10 cellular contexts compared by ENCODE assay signal in the genomic region with DNA sequence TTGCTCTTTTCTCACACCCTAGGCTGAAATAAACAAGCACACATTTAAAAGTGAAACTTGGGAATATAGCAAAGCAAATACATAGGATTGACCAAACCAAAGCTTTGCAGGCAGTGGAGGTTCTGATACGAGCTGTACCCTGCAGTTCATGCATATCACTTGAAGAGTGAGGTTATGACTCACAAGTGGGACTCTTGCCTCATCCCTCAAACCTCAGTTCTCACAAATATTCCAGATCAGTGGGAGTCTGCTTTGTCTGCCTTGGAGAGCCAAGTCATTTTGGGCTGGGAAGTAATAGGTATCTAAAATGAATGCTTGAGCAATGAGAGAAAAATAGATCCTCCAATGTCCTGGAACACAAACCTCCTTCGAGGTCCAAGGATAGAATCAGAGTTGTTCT.
A peak's percentile ranks its signal among the peaks of the same experiment; 100 is the strongest.
DNase-seq lines count a peak whose midpoint lies in the region; TF ChIP-seq lines count a peak whose summit lies in the region.
"Had no signal": no experiment of that assay in that cellular context is flagged by ENCODE, and none has a peak within 500 bp of the region (broad histone marks: within the 10 kb centered on the region; RNA-seq: fewer than 3 reads in every experiment).

No MANE protein-coding gene starts in this region.

- no peak overlapping the region for H3K4ac ChIP-seq in mesendoderm (ENCODE audit: low read depth, low read length)

- H3K27ac ChIP-seq in mesendoderm (ENCODE audit: low read depth, low read length): no peak overlapping the region

- no peak overlapping the region for H3K18ac ChIP-seq in mesendoderm (ENCODE audit: low read length)

- TF ChIP-seq CTCF in chondrocyte (IDR thresholded peaks at IDR 0.05) (no peak), nephron progenitor cell (IDR thresholded peaks at IDR 0.05) (no peak)

- H4K8ac ChIP-seq in mesendoderm (ENCODE audit: low read depth, low read length): no peak overlapping the region

- H3K27ac Mint-ChIP-seq in chondrocyte (ENCODE audit: unreplicated experiment): peak overlapping the region; percentile 52
- H3K27ac Mint-ChIP-seq in nephron progenitor cell: no peak overlapping the region
- H3K27ac Mint-ChIP-seq: activated CD8-positive, alpha-beta memory T cell treated with anti-CD3 and anti-CD28 coated beads, Interleukin-2, amount 10 ng/mL, durations not matched to agents 7 days and 5 days had no signal

- no peak overlapping the region for H3K4me3 ChIP-seq in mesendoderm (ENCODE audit: low read length)

- H3K36me3 ChIP-seq in mesendoderm (ENCODE audit: control insufficient read depth, insufficient read depth, low read length): no peaks in the 10 kb centered on the region

- DNase-seq in AG08396 (ENCODE audit: low spot score): peak; percentile 58
- DNase-seq in HT1080 (ENCODE audit: low read depth): peak; percentile 59
- no peak for DNase-seq in chondrocyte (ENCODE audit: low spot score)
- DNase-seq in mesendoderm: peak; percentile 31
- DNase-seq in RPMI8226: no peak
- DNase-seq in UCSD-AML1 (lab: John Stamatoyannopoulos, UW; ENCODE audit: unreplicated experiment): no peak
- DNase-seq in nephron progenitor cell: no peak
- DNase-seq in NCI-H1417 treated with DMSO at 0.1 percent for 48 hours (lab: John Stamatoyannopoulos, UW): no peak
- DNase-seq: activated CD8-positive, alpha-beta memory T cell treated with anti-CD3 and anti-CD28 coated beads, Interleukin-2, amount 10 ng/mL, durations not matched to agents 7 days and 5 days; NCI-H1436 had no signal

- H2AK5ac ChIP-seq in mesendoderm (ENCODE audit: low read length): no peak overlapping the region

- no peak overlapping the region for H3K4me2 ChIP-seq in mesendoderm (ENCODE audit: low read length)

- no peak overlapping the region for H3K9ac ChIP-seq in mesendoderm (ENCODE audit: low read length)

- H3K4me1 ChIP-seq in mesendoderm (ENCODE audit: control insufficient read depth, low read depth, low read length): no peaks in the 10 kb centered on the region

- H3K4me3 Mint-ChIP-seq in chondrocyte (ENCODE audit: unreplicated experiment): no peak overlapping the region
- H3K4me3 Mint-ChIP-seq in nephron progenitor cell: no peak overlapping the region
- H3K4me3 Mint-ChIP-seq: activated CD8-positive, alpha-beta memory T cell treated with anti-CD3 and anti-CD28 coated beads, Interleukin-2, amount 10 ng/mL, durations not matched to agents 7 days and 5 days had no signal

- H3K56ac ChIP-seq in mesendoderm (ENCODE audit: low read length): no peak overlapping the region

- H3K79me1 ChIP-seq in mesendoderm (ENCODE audit: low read length): no peaks in the 10 kb centered on the region

- no peak overlapping the region for H2BK5ac ChIP-seq in mesendoderm (ENCODE audit: low read length)

- no peak overlapping the region for H4K5ac ChIP-seq in mesendoderm (ENCODE audit: low read length)

- H2BK120ac ChIP-seq in mesendoderm (ENCODE audit: low read depth, low read length): peak overlapping the region; percentile 28

- no peaks in the 10 kb centered on the region for H3K79me2 ChIP-seq in mesendoderm (ENCODE audit: control insufficient read depth, insufficient read depth, low read length)

- peaks cover 27% of the 10 kb centered on the region for H3K4me1 Mint-ChIP-seq in chondrocyte (ENCODE audit: low read depth)
- H3K4me1 Mint-ChIP-seq in nephron progenitor cell: peaks cover 10% of the 10 kb centered on the region
- H3K4me1 Mint-ChIP-seq: activated CD8-positive, alpha-beta memory T cell treated with anti-CD3 and anti-CD28 coated beads, Interleukin-2, amount 10 ng/mL, durations not matched to agents 7 days and 5 days had no signal

- no peak overlapping the region for H2BK15ac ChIP-seq in mesendoderm (replicated peaks; ENCODE audit: low read depth)

- H3K27me3 ChIP-seq in mesendoderm (ENCODE audit: insufficient read depth, low read length, poor library complexity): no peaks in the 10 kb centered on the region

- H3K9me3 Mint-ChIP-seq in chondrocyte (ENCODE audit: low read depth): peaks cover 7% of the 10 kb centered on the region
- H3K9me3 Mint-ChIP-seq in nephron progenitor cell: peaks cover 13% of the 10 kb centered on the region

- H3K23ac ChIP-seq in mesendoderm (ENCODE audit: low read length): no peak overlapping the region

- no CpG with 5 or more reads among the region's 2 CpGs for WGBS in mesendoderm (ENCODE audit: extremely low coverage, insufficient coverage, low lambda C conversion rate)

- H3K36me3 Mint-ChIP-seq in chondrocyte (ENCODE audit: low read depth) (peaks cover 7% of the 10 kb centered on the region), nephron progenitor cell (ENCODE audit: low read depth) (no peaks in the 10 kb centered on the region)
- H3K36me3 Mint-ChIP-seq: activated CD8-positive, alpha-beta memory T cell treated with anti-CD3 and anti-CD28 coated beads, Interleukin-2, amount 10 ng/mL, durations not matched to agents 7 days and 5 days had no signal

- H3K27me3 Mint-ChIP-seq in chondrocyte (ENCODE audit: low read depth): no peaks in the 10 kb centered on the region
- no peaks in the 10 kb centered on the region for H3K27me3 Mint-ChIP-seq in nephron progenitor cell (ENCODE audit: low read depth, poor library complexity)
- H3K27me3 Mint-ChIP-seq: activated CD8-positive, alpha-beta memory T cell treated with anti-CD3 and anti-CD28 coated beads, Interleukin-2, amount 10 ng/mL, durations not matched to agents 7 days and 5 days had no signal

Comparison
In these comparisons a context has a peak if more than half of its experiments do, and no peak if none do; other contexts are left out.
1. DNase-seq: peak in AG08396 (single experiment), HT1080 (single experiment) and mesendoderm (single experiment); none in chondrocyte (single experiment), RPMI8226 (single experiment), UCSD-AML1 (single experiment), nephron progenitor cell (single experiment) and NCI-H1417 treated with DMSO at 0.1 percent for 48 hours (single experiment).